ENCODE assay signal across 1 cellular context in the genomic region with DNA sequence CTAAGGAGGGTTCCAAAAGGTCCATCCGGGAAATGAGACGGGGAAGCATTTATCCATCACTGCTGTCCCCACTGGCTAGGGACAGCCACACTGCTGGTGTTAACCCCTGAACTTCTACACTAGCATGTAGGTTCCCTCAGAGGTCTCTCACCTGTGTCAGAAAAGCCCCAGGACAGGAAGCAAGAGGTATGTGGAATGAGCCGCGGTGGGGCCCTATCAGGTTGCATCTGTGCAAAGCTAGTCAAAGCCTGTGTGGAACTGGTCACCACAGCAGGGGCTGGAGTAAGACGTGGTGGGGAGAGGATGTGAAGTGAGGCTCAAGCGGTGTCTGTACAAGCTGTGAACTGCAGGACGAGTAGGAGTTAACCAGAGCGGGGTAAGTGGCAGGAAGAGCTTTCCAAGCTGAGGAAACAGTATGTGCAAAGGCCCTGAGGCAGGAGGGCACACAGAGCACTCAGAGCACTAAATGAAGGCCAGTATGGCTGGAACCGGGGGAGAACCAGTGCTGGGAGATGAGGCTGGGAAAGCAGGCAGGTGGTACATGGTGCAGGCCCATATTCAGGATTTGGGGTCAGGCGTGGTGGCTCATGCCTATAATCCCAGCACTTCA.
TF ChIP-seq lines count a peak whose summit lies in the region.

No MANE protein-coding gene starts in this region.

TF ChIP-seq in K562, 482 proteins besides CTCF, POLR2A, EP300 and RAD21:
- TF ChIP-seq ZNF408 (CRISPR knock-in tag; IDR thresholded peaks at IDR 0.05; ENCODE audit: low read depth) (no peak), POLR2G (IDR thresholded peaks at IDR 0.05; ENCODE audit: low read depth, low read length) (no peak), ZNF274 (IDR thresholded peaks at IDR 0.05; ENCODE audit: borderline replicate concordance, low read depth, low read length) (no peak), NFATC3 (IDR thresholded peaks at IDR 0.05) (no peak), ZNF3 (CRISPR knock-in tag; IDR thresholded peaks at IDR 0.05) (no peak), DMBX1 (CRISPR knock-in tag; IDR thresholded peaks at IDR 0.05; ENCODE audit: borderline replicate concordance) (no peak), PHF21A (IDR thresholded peaks at IDR 0.05; ENCODE audit: borderline replicate concordance, low read depth) (no peak), CCAR2 (IDR thresholded peaks at IDR 0.05; ENCODE audit: low read depth, low read length) (no peak), DDX20 (tag; IDR thresholded peaks at IDR 0.05; ENCODE audit: low read depth) (no peak), BCOR (IDR thresholded peaks at IDR 0.05) (0 out of 2 replicates have a peak, but pooled peaks have one; percentile 9), SMARCA5 (IDR thresholded peaks at IDR 0.05) (peak; percentile 16; the same call in 1 of the 2 replicates), HCFC1 (IDR thresholded peaks at IDR 0.05; ENCODE audit: low read depth, low read length) (no peak), ZNF140 (CRISPR knock-in tag; IDR thresholded peaks at IDR 0.05) (no peak), TEAD4 (IDR thresholded peaks at IDR 0.05; ENCODE audit: low read length) (no peak), TEAD4 (CRISPR knock-in tag; IDR thresholded peaks at IDR 0.05; ENCODE audit: borderline replicate concordance) (no peak), ZBED1 (IDR thresholded peaks at IDR 0.05) (no peak)
- TF ChIP-seq, protein P1, sequence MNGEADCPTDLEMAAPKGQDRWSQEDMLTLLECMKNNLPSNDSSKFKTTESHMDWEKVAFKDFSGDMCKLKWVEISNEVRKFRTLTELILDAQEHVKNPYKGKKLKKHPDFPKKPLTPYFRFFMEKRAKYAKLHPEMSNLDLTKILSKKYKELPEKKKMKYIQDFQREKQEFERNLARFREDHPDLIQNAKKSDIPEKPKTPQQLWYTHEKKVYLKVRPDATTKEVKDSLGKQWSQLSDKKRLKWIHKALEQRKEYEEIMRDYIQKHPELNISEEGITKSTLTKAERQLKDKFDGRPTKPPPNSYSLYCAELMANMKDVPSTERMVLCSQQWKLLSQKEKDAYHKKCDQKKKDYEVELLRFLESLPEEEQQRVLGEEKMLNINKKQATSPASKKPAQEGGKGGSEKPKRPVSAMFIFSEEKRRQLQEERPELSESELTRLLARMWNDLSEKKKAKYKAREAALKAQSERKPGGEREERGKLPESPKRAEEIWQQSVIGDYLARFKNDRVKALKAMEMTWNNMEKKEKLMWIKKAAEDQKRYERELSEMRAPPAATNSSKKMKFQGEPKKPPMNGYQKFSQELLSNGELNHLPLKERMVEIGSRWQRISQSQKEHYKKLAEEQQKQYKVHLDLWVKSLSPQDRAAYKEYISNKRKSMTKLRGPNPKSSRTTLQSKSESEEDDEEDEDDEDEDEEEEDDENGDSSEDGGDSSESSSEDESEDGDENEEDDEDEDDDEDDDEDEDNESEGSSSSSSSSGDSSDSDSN (IDR thresholded peaks at IDR 0.05; ENCODE audit: borderline replicate concordance in 1 of 2, low read depth in 2 of 2, low read length in 2 of 2), result no peak
- TF ChIP-seq, protein P2, sequence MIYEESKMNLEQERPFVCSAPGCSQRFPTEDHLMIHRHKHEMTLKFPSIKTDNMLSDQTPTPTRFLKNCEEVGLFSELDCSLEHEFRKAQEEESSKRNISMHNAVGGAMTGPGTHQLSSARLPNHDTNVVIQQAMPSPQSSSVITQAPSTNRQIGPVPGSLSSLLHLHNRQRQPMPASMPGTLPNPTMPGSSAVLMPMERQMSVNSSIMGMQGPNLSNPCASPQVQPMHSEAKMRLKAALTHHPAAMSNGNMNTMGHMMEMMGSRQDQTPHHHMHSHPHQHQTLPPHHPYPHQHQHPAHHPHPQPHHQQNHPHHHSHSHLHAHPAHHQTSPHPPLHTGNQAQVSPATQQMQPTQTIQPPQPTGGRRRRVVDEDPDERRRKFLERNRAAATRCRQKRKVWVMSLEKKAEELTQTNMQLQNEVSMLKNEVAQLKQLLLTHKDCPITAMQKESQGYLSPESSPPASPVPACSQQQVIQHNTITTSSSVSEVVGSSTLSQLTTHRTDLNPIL (CRISPR knock-in tag; IDR thresholded peaks at IDR 0.05), result no peak
